In genomic region chr20:59174975-59175374, GRCh38 we compare ENCODE assay signal across 16 cellular contexts. TPM values are rescaled to one million over a fixed set of nuclear protein-coding genes. Genes with fewer than 3 reads are reported as not detected.
A peak's percentile ranks its signal among the peaks of the same experiment; 100 is the strongest.
DNase-seq lines count a peak whose midpoint lies in the region; ATAC-seq and TF ChIP-seq lines count a peak whose summit lies in the region.
"Had no signal": no experiment of that assay in that cellular context is flagged by ENCODE, and none has a peak within 500 bp of the region (broad histone marks: within the 10 kb centered on the region; RNA-seq: fewer than 3 reads in every experiment).

No MANE protein-coding gene starts in this region.

- peaks cover 62% of the 10 kb centered on the region for H3K36me3 ChIP-seq in CD4-positive, CD25-positive, alpha-beta regulatory T cell (ENCODE audit: control insufficient read depth, insufficient read depth, low read length)
- H3K36me3 ChIP-seq: BLaER1 treated with 17β-estradiol and CSF1 and Interleukin-3, amounts not matched to agents 10 nM and 100 nM had no signal

- no peaks in the 10 kb centered on the region for H3K9me3 Mint-ChIP-seq in activated CD4-positive, alpha-beta memory T cell treated with anti-CD3 and anti-CD28 coated beads for 36 hours
- peaks cover 3% of the 10 kb centered on the region for H3K9me3 Mint-ChIP-seq in activated CD4-positive, alpha-beta memory T cell treated with anti-CD3 and anti-CD28 coated beads, Interleukin-2, amount 10 ng/mL, durations not matched to agents 7 days and 5 days
- H3K9me3 Mint-ChIP-seq in CD4-positive, CD25-positive, alpha-beta regulatory T cell = no peaks in the 10 kb centered on the region
- peaks cover 5% of the 10 kb centered on the region for H3K9me3 Mint-ChIP-seq in activated T-helper 1 cell treated with anti-CD3 and anti-CD28 coated beads, Interleukin-12 subunit alpha, Interleukin-12 subunit beta, Interleukin-2, Interleukin-4 antibody, amounts not matched to agents 30 ng/mL and 10 ng/mL and 1 ng/mL, durations not matched to agents 14 hours and 24 hours and 36 hours
- H3K9me3 Mint-ChIP-seq in endothelial cell (ENCODE audit: unreplicated experiment) = no peaks in the 10 kb centered on the region

- ATAC-seq in CD4-positive, CD25-positive, alpha-beta regulatory T cell (ENCODE audit: low read depth in 2 of 2) = no peak

- no peaks in the 10 kb centered on the region for H3K27me3 ChIP-seq in CD4-positive, CD25-positive, alpha-beta regulatory T cell (ENCODE audit: control insufficient read depth, insufficient read depth, low read length)
- H3K27me3 ChIP-seq: BLaER1 treated with 17β-estradiol and CSF1 and Interleukin-3, amounts not matched to agents 10 nM and 100 nM had no signal

- H3K4me1 Mint-ChIP-seq in activated CD4-positive, alpha-beta memory T cell treated with anti-CD3 and anti-CD28 coated beads for 36 hours (ENCODE audit: low read depth) = peaks cover 93% of the 10 kb centered on the region
- H3K4me1 Mint-ChIP-seq in activated CD4-positive, alpha-beta memory T cell treated with anti-CD3 and anti-CD28 coated beads, Interleukin-2, amount 10 ng/mL, durations not matched to agents 7 days and 5 days = peaks cover 82% of the 10 kb centered on the region
- peaks cover 40 to 97% (median 77%) of the 10 kb centered on the region in 4 donors for H3K4me1 Mint-ChIP-seq in CD4-positive, CD25-positive, alpha-beta regulatory T cell
- peaks cover 68% of the 10 kb centered on the region for H3K4me1 Mint-ChIP-seq in activated T-helper 1 cell treated with anti-CD3 and anti-CD28 coated beads, Interleukin-12 subunit alpha, Interleukin-12 subunit beta, Interleukin-2, Interleukin-4 antibody, amounts not matched to agents 30 ng/mL and 10 ng/mL and 1 ng/mL, durations not matched to agents 14 hours and 24 hours and 36 hours (ENCODE audit: low read depth)
- H3K4me1 Mint-ChIP-seq in endothelial cell (ENCODE audit: unreplicated experiment) = peaks cover 47% of the 10 kb centered on the region

- no peaks in the 10 kb centered on the region for H3K9me3 ChIP-seq in CD4-positive, CD25-positive, alpha-beta regulatory T cell (ENCODE audit: control insufficient read depth in 2 of 2, low read length in 2 of 2)

- DNase-seq in activated CD4-positive, alpha-beta memory T cell treated with anti-CD3 and anti-CD28 coated beads for 36 hours = no peak
- DNase-seq in activated CD4-positive, alpha-beta memory T cell treated with anti-CD3 and anti-CD28 coated beads, Interleukin-2, amount 10 ng/mL, durations not matched to agents 7 days and 5 days = no peak
- no peak for DNase-seq in CD4-positive, CD25-positive, alpha-beta regulatory T cell
- no peak for DNase-seq in activated T-helper 1 cell treated with anti-CD3 and anti-CD28 coated beads, Interleukin-12 subunit alpha, Interleukin-12 subunit beta, Interleukin-2, Interleukin-4 antibody, amounts not matched to agents 30 ng/mL and 10 ng/mL and 1 ng/mL, durations not matched to agents 14 hours and 24 hours and 36 hours (ENCODE audit: low spot score)
- no peak for DNase-seq in endothelial cell (ENCODE audit: low spot score)
- no peak for DNase-seq in NCI-H1105 treated with DMSO at 0.1 percent for 48 hours (lab: John Stamatoyannopoulos, UW)
- no peak for DNase-seq in NCI-H524 (lab: John Stamatoyannopoulos, UW)
- no peak for DNase-seq in 8988T
- DNase-seq: Caco-2, DMS153, GOT3, NCI-H1417, NCI-H187 treated with DMSO at 0.1 percent for 48 hours, NCI-H345, NCI-H526 treated with DMSO at 0.1 percent for 48 hours had no signal

- intact Hi-C loops in activated CD4-positive, alpha-beta memory T cell treated with anti-CD3 and anti-CD28 coated beads for 36 hours (cut with micrococcal nuclease) = no loop called here
- intact Hi-C loops in activated T-helper 1 cell treated with anti-CD3 and anti-CD28 coated beads, Interleukin-12 subunit alpha, Interleukin-12 subunit beta, Interleukin-2, Interleukin-4 antibody, amounts not matched to agents 30 ng/mL and 10 ng/mL and 1 ng/mL, durations not matched to agents 14 hours and 24 hours and 36 hours (cut with micrococcal nuclease) = no loop called here

- CTCF ChIA-PET in activated CD4-positive, alpha-beta memory T cell treated with anti-CD3 and anti-CD28 coated beads for 36 hours (lab: Charles Lee) = interaction anchor here (1.3 to 4.6 kb wide), 2 partner anchors 10 to 33 kb away, joined by 3 to 23 read pairs; no protein-coding TSS in a partner anchor
- CTCF ChIA-PET in activated CD4-positive, alpha-beta memory T cell treated with anti-CD3 and anti-CD28 coated beads, Interleukin-2, amount 10 ng/mL, durations not matched to agents 7 days and 5 days (lab: Charles Lee) = interaction anchor here (0.7 kb wide), 1 partner anchor 280 kb away, joined by 3 read pairs; no protein-coding TSS in a partner anchor

- peak overlapping the region; percentile 26 for H3K4me3 ChIP-seq in CD4-positive, CD25-positive, alpha-beta regulatory T cell (ENCODE audit: low read depth, low read length)
- H3K4me3 ChIP-seq: BLaER1 treated with 17β-estradiol and CSF1 and Interleukin-3, amounts not matched to agents 10 nM and 100 nM had no signal

- POLR2A ChIA-PET in activated CD4-positive, alpha-beta memory T cell treated with anti-CD3 and anti-CD28 coated beads for 36 hours (lab: Charles Lee) = interaction anchor here (1.0 to 1.9 kb wide), 3 partner anchors 9 to 23 kb away, joined by 3 to 6 read pairs (median 5); no protein-coding TSS in a partner anchor
- POLR2A ChIA-PET in activated CD4-positive, alpha-beta memory T cell treated with anti-CD3 and anti-CD28 coated beads, Interleukin-2, amount 10 ng/mL, durations not matched to agents 7 days and 5 days (lab: Charles Lee) = interaction anchor here (1.0 to 8.0 kb wide), 3 partner anchors 8 to 53 kb away, joined by 4 to 108 read pairs (median 4); partner anchors contain the start of gene ZNF831

- H3K27me3 Mint-ChIP-seq in activated CD4-positive, alpha-beta memory T cell treated with anti-CD3 and anti-CD28 coated beads for 36 hours = no peaks in the 10 kb centered on the region
- no peaks in the 10 kb centered on the region for H3K27me3 Mint-ChIP-seq in activated CD4-positive, alpha-beta memory T cell treated with anti-CD3 and anti-CD28 coated beads, Interleukin-2, amount 10 ng/mL, durations not matched to agents 7 days and 5 days
- H3K27me3 Mint-ChIP-seq in CD4-positive, CD25-positive, alpha-beta regulatory T cell = no peaks in the 10 kb centered on the region
- H3K27me3 Mint-ChIP-seq in activated T-helper 1 cell treated with anti-CD3 and anti-CD28 coated beads, Interleukin-12 subunit alpha, Interleukin-12 subunit beta, Interleukin-2, Interleukin-4 antibody, amounts not matched to agents 30 ng/mL and 10 ng/mL and 1 ng/mL, durations not matched to agents 14 hours and 24 hours and 36 hours (ENCODE audit: insufficient read depth) = no peaks in the 10 kb centered on the region
- peaks cover 3% of the 10 kb centered on the region for H3K27me3 Mint-ChIP-seq in endothelial cell (ENCODE audit: unreplicated experiment)

- peak overlapping the region; percentile 64 for H3K27ac Mint-ChIP-seq in activated CD4-positive, alpha-beta memory T cell treated with anti-CD3 and anti-CD28 coated beads for 36 hours
- H3K27ac Mint-ChIP-seq in activated CD4-positive, alpha-beta memory T cell treated with anti-CD3 and anti-CD28 coated beads, Interleukin-2, amount 10 ng/mL, durations not matched to agents 7 days and 5 days = no peak overlapping the region
- peak overlapping the region; percentile 43 to 85 (median 71) for H3K27ac Mint-ChIP-seq in CD4-positive, CD25-positive, alpha-beta regulatory T cell
- peak overlapping the region; percentile 69 for H3K27ac Mint-ChIP-seq in activated T-helper 1 cell treated with anti-CD3 and anti-CD28 coated beads, Interleukin-12 subunit alpha, Interleukin-12 subunit beta, Interleukin-2, Interleukin-4 antibody, amounts not matched to agents 30 ng/mL and 10 ng/mL and 1 ng/mL, durations not matched to agents 14 hours and 24 hours and 36 hours
- peak overlapping the region; percentile 54 for H3K27ac Mint-ChIP-seq in endothelial cell (ENCODE audit: unreplicated experiment)

- H3K36me3 Mint-ChIP-seq in activated CD4-positive, alpha-beta memory T cell treated with anti-CD3 and anti-CD28 coated beads for 36 hours = peaks cover 13% of the 10 kb centered on the region
- peaks cover 82% of the 10 kb centered on the region for H3K36me3 Mint-ChIP-seq in activated CD4-positive, alpha-beta memory T cell treated with anti-CD3 and anti-CD28 coated beads, Interleukin-2, amount 10 ng/mL, durations not matched to agents 7 days and 5 days (ENCODE audit: low read depth)
- peaks cover 72% of the 10 kb centered on the region for H3K36me3 Mint-ChIP-seq in CD4-positive, CD25-positive, alpha-beta regulatory T cell
- peaks cover 40% of the 10 kb centered on the region for H3K36me3 Mint-ChIP-seq in activated T-helper 1 cell treated with anti-CD3 and anti-CD28 coated beads, Interleukin-12 subunit alpha, Interleukin-12 subunit beta, Interleukin-2, Interleukin-4 antibody, amounts not matched to agents 30 ng/mL and 10 ng/mL and 1 ng/mL, durations not matched to agents 14 hours and 24 hours and 36 hours (ENCODE audit: low read depth)
- H3K36me3 Mint-ChIP-seq in endothelial cell (ENCODE audit: low read depth, unreplicated experiment) = no peaks in the 10 kb centered on the region

- TF ChIP-seq CTCF in endothelial cell (IDR thresholded peaks at IDR 0.05; ENCODE audit: unreplicated experiment) = no peak

- H3K4me1 ChIP-seq in CD4-positive, CD25-positive, alpha-beta regulatory T cell (ENCODE audit: control insufficient read depth, insufficient read depth, low read length, poor library complexity, severe bottlenecking) = peaks cover 74% of the 10 kb centered on the region
- H3K4me1 ChIP-seq: Caco-2 had no signal

- H3K27ac ChIP-seq in CD4-positive, CD25-positive, alpha-beta regulatory T cell (ENCODE audit: insufficient read depth, low read length, poor library complexity, severe bottlenecking) = peak overlapping the region; percentile 69
- H3K27ac ChIP-seq: BLaER1 treated with 17β-estradiol and CSF1 and Interleukin-3, amounts not matched to agents 10 nM and 100 nM had no signal

- H3K4me3 Mint-ChIP-seq in activated CD4-positive, alpha-beta memory T cell treated with anti-CD3 and anti-CD28 coated beads for 36 hours = no peak overlapping the region
- H3K4me3 Mint-ChIP-seq in activated CD4-positive, alpha-beta memory T cell treated with anti-CD3 and anti-CD28 coated beads, Interleukin-2, amount 10 ng/mL, durations not matched to agents 7 days and 5 days = no peak overlapping the region
- H3K4me3 Mint-ChIP-seq in CD4-positive, CD25-positive, alpha-beta regulatory T cell = peak overlapping the region; percentile 10 to 38 (median 32)
- H3K4me3 Mint-ChIP-seq in activated T-helper 1 cell treated with anti-CD3 and anti-CD28 coated beads, Interleukin-12 subunit alpha, Interleukin-12 subunit beta, Interleukin-2, Interleukin-4 antibody, amounts not matched to agents 30 ng/mL and 10 ng/mL and 1 ng/mL, durations not matched to agents 14 hours and 24 hours and 36 hours = no peak overlapping the region
- no peak overlapping the region for H3K4me3 Mint-ChIP-seq in endothelial cell (ENCODE audit: unreplicated experiment)

RNA-seq across cellular contexts. Expression of gene ZNF831, which starts 11.4 kb away (rescaled TPM):
- 1 to 10 TPM; 7.6 to 9.4 TPM for total RNA-seq in activated CD4-positive, alpha-beta memory T cell treated with anti-CD3 and anti-CD28 coated beads for 36 hours
- total RNA-seq in activated CD4-positive, alpha-beta memory T cell treated with anti-CD3 and anti-CD28 coated beads, Interleukin-2, amount 10 ng/mL, durations not matched to agents 7 days and 5 days = 10 to 100 TPM; 12.1 to 12.7 TPM
- 90.3 TPM for total RNA-seq in CD4-positive, CD25-positive, alpha-beta regulatory T cell
- polyA plus RNA-seq in CD4-positive, CD25-positive, alpha-beta regulatory T cell = 10 to 100 TPM; 15.9 to 22.1 (median 17.6) TPM
- total RNA-seq in activated T-helper 1 cell treated with anti-CD3 and anti-CD28 coated beads, Interleukin-12 subunit alpha, Interleukin-12 subunit beta, Interleukin-2, Interleukin-4 antibody, amounts not matched to agents 30 ng/mL and 10 ng/mL and 1 ng/mL, durations not matched to agents 14 hours and 24 hours and 36 hours = 3.4 and 3.6 TPM in 2 replicates
- 0.56 TPM for total RNA-seq in endothelial cell (ENCODE audit: unreplicated experiment)
- total RNA-seq: Caco-2 had no signal

Comparison
In these comparisons a context has a peak if more than half of its experiments do, and no peak if none do; other contexts are left out.
1. H3K4me3 Mint-ChIP-seq: peak in CD4-positive, CD25-positive, alpha-beta regulatory T cell (4 of 4); none in activated CD4-positive, alpha-beta memory T cell treated with anti-CD3 and anti-CD28 coated beads for 36 hours (single experiment), activated CD4-positive, alpha-beta memory T cell treated with anti-CD3 and anti-CD28 coated beads, Interleukin-2, amount 10 ng/mL, durations not matched to agents 7 days and 5 days (single experiment), activated T-helper 1 cell treated with anti-CD3 and anti-CD28 coated beads, Interleukin-12 subunit alpha, Interleukin-12 subunit beta, Interleukin-2, Interleukin-4 antibody, amounts not matched to agents 30 ng/mL and 10 ng/mL and 1 ng/mL, durations not matched to agents 14 hours and 24 hours and 36 hours (single experiment) and endothelial cell (single experiment).